Comparison of ENCODE assay signal across 8 cellular contexts in genomic region chr1:38279148-38279547, GRCh38.
"Had no signal": no experiment of that assay in that cellular context is flagged by ENCODE, and none has a peak within 500 bp of the region (broad histone marks: within the 10 kb centered on the region; RNA-seq: fewer than 3 reads in every experiment).

No MANE protein-coding gene starts in this region.

- H3K27ac ChIP-seq: HL-60, KMS-11 had no signal

- FAIRE-seq: HepG2, HTR-8/SVneo had no signal

- H3K4me2 ChIP-seq: KMS-11 had no signal

- H3K9ac ChIP-seq: KMS-11 had no signal

- H3K4me1 Mint-ChIP-seq: IgD-negative memory B cell had no signal

- H3K27ac Mint-ChIP-seq: IgD-negative memory B cell had no signal

- ATAC-seq: HepG2 had no signal

- DNase-seq: IMR-90, KBM-7, KG1 had no signal
